In the genomic region with DNA sequence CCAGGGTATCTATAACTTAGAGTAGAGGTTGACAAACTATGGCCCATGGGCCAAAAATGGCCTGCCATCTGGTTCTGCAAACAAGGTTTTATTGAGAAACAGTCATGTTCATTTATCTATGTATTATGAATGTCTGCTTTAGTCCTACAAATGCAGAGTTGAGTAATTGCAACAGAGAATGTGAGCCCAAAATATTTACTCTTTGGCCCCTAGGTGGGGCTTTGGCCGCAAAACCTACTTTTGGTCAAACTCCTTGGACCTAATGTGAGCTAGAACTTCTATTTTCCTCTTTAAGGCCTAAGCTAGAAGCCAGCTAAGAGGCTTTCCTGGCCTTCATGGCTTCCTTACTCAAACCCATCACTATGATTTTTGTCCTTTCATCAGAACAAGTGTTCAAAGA, we compare ENCODE assay signal across 20 cellular contexts.
DNase-seq lines count a peak whose midpoint lies in the region; ATAC-seq and TF ChIP-seq lines count a peak whose summit lies in the region.
"Had no signal": no experiment of that assay in that cellular context is flagged by ENCODE, and none has a peak within 500 bp of the region (broad histone marks: within the 10 kb centered on the region; RNA-seq: fewer than 3 reads in every experiment).

No MANE protein-coding gene starts in this region.

- 0 out of 2 replicates have a peak, but pooled peaks cover 4% of the 10 kb centered on the region for H3K9me3 ChIP-seq in Caco-2
- no peaks in the 10 kb centered on the region for H3K9me3 ChIP-seq in HCT116 (ENCODE audit: control insufficient read depth in 1 of 2, insufficient read depth in 1 of 2, low read depth in 1 of 2, low read length in 2 of 2)
- no peaks in the 10 kb centered on the region for H3K9me3 ChIP-seq in PC-3 (ENCODE audit: low read length)
- H3K9me3 ChIP-seq: lower lobe of right lung, ovary, SJCRH30 had no signal

- ATAC-seq in HCT116 (peak; percentile 47), PC-3 (no peak), GM19397 (IDR thresholded peaks at IDR 0.05; ENCODE audit: unreplicated experiment) (no peak)
- ATAC-seq: CD8-positive, alpha-beta T cell; esophagus mucosa; lower lobe of right lung had no signal

- H3F3A ChIP-seq in PC-3 (ENCODE audit: low read length, unreplicated experiment) = no peaks in the 10 kb centered on the region

- H3K4me1 Mint-ChIP-seq in Caco-2 (ENCODE audit: low read depth, unreplicated experiment) = no peaks in the 10 kb centered on the region

- H3K9me3 Mint-ChIP-seq in Caco-2 (ENCODE audit: unreplicated experiment) = peaks cover 9% of the 10 kb centered on the region
- H3K9me3 Mint-ChIP-seq: CD8-positive, alpha-beta T cell had no signal

- no peaks in the 10 kb centered on the region for H3K9me2 ChIP-seq in HCT116 (ENCODE audit: insufficient read depth)
- H3K9me2 ChIP-seq in PC-3 (replicated peaks; ENCODE audit: low read length) = no peaks in the 10 kb centered on the region

- intact Hi-C loops in Caco-2 (cut with micrococcal nuclease; ENCODE audit: unreplicated experiment) = loop anchor here (1.0 to 10.0 kb wide), 4 partner anchors 202 to 482 kb away; no protein-coding TSS in a partner anchor
- intact Hi-C loops in HCT116 (cut with micrococcal nuclease) = no loop called here
- intact Hi-C loops in PC-3 (cut with micrococcal nuclease) = no loop called here

- H3K4me3 ChIP-seq in Caco-2 (ENCODE audit: low read depth, low read length) = no peak overlapping the region
- no peak overlapping the region for H3K4me3 ChIP-seq in HCT116 (replicated peaks in 1 of 2; ENCODE audit: low read depth in 1 of 2, low read length in 2 of 2)
- no peak overlapping the region for H3K4me3 ChIP-seq in PC-3 (ENCODE audit: low read length)
- H3K4me3 ChIP-seq in foreskin fibroblast (ENCODE audit: low read depth in 1 of 2, low read length in 2 of 2) = no peak overlapping the region
- H3K4me3 ChIP-seq: lower lobe of right lung, ovary, SJCRH30 had no signal

- no peak overlapping the region for H3K27ac Mint-ChIP-seq in Caco-2 (ENCODE audit: unreplicated experiment)
- H3K27ac Mint-ChIP-seq: CD8-positive, alpha-beta T cell had no signal

- H3K36me3 Mint-ChIP-seq in Caco-2 (ENCODE audit: insufficient read depth, unreplicated experiment) = no peaks in the 10 kb centered on the region
- H3K36me3 Mint-ChIP-seq: CD8-positive, alpha-beta T cell had no signal

- TF ChIP-seq CTCF in Caco-2 (IDR thresholded peaks at IDR 0.05; ENCODE audit: insufficient read depth in 1 of 2, low read depth in 1 of 2, low read length in 1 of 2, severe bottlenecking in 1 of 2, unreplicated experiment in 1 of 2) (peak; percentile 24 to 50), HCT116 (IDR thresholded peaks at IDR 0.05 in 2 of 3, conservative IDR thresholded peaks at IDR 0.05 in 1 of 3; ENCODE audit: borderline replicate concordance in 1 of 3, insufficient read depth in 1 of 3, low read depth in 2 of 3, low read length in 2 of 3) (peak; percentile 18 to 51 (median 39); a peak in 5 of 6 replicates), PC-3 (conservative IDR thresholded peaks at IDR 0.05; ENCODE audit: low read depth, low read length) (peak; percentile 49), foreskin fibroblast (IDR thresholded peaks at IDR 0.05; ENCODE audit: low read depth, low read length) (no peak)

- H3K4me1 ChIP-seq in Caco-2 (no peaks in the 10 kb centered on the region), HCT116 (ENCODE audit: control insufficient read depth in 1 of 2, insufficient read depth in 2 of 2, low read length in 2 of 2) (no peaks in the 10 kb centered on the region), PC-3 (ENCODE audit: insufficient read depth, low read length) (no peaks in the 10 kb centered on the region)
- H3K4me1 ChIP-seq: lower lobe of right lung, SJCRH30 had no signal

- no peaks in the 10 kb centered on the region for H3K36me3 ChIP-seq in Caco-2 (ENCODE audit: control insufficient read depth, insufficient read depth, low read length)
- H3K36me3 ChIP-seq in HCT116 (ENCODE audit: control insufficient read depth in 1 of 2, insufficient read depth in 2 of 2, low read length in 2 of 2) = no peaks in the 10 kb centered on the region
- H3K36me3 ChIP-seq in PC-3 (ENCODE audit: low read depth, low read length) = no peaks in the 10 kb centered on the region
- H3K36me3 ChIP-seq: lower lobe of right lung, ovary, SJCRH30 had no signal

- H3K9ac ChIP-seq in HCT116 (ENCODE audit: low read length) (no peak overlapping the region), PC-3 (ENCODE audit: low read length) (no peak overlapping the region)

- no peak overlapping the region for H3K4me3 Mint-ChIP-seq in Caco-2 (ENCODE audit: unreplicated experiment)
- H3K4me3 Mint-ChIP-seq: CD8-positive, alpha-beta T cell had no signal

- H3K4me2 ChIP-seq in HCT116 (ENCODE audit: low read length) = no peak overlapping the region
- H3K4me2 ChIP-seq in PC-3 (ENCODE audit: low read length) = no peak overlapping the region

- TF ChIP-seq POLR2A in HCT116 (IDR thresholded peaks at IDR 0.05; ENCODE audit: borderline replicate concordance, extremely low read depth, insufficient read depth, insufficient read length) = no peak

- no peaks in the 10 kb centered on the region for H3K27me3 ChIP-seq in Caco-2 (replicated peaks; ENCODE audit: control insufficient read depth, insufficient read depth, low read length)
- H3K27me3 ChIP-seq in HCT116 (ENCODE audit: insufficient read depth, low read length) = no peaks in the 10 kb centered on the region
- H3K27me3 ChIP-seq in PC-3 (ENCODE audit: low read length) = peaks cover 11% of the 10 kb centered on the region; the same call in 1 of the 2 replicates
- H3K27me3 ChIP-seq: ovary, SJCRH30 had no signal

- H3K27ac ChIP-seq in HCT116 (ENCODE audit: low read depth, low read length) (no peak overlapping the region), PC-3 (ENCODE audit: low read length) (no peak overlapping the region)
- H3K27ac ChIP-seq: lower lobe of right lung, ovary, SJCRH30 had no signal

- peak; percentile 32; the same call in 1 of the 2 replicates for TF ChIP-seq RAD21 in HCT116 (IDR thresholded peaks at IDR 0.05; ENCODE audit: low read depth)

- CTCF ChIA-PET in Caco-2 (lab: Charles Lee) = interaction anchor here (0.6 to 1.3 kb wide), 2 partner anchors 13 to 434 kb away, joined by 4 to 6 read pairs; no protein-coding TSS in a partner anchor
- CTCF ChIA-PET in HCT116 (lab: Charles Lee) = interaction anchor here (1.2 to 1.6 kb wide), 4 partner anchors 10 to 482 kb away, joined by 4 to 7 read pairs (median 5); no protein-coding TSS in a partner anchor
- CTCF ChIA-PET in PC-3 (lab: Charles Lee) = no interaction called here

- H4K20me1 ChIP-seq in HCT116 (ENCODE audit: insufficient read depth) (no peaks in the 10 kb centered on the region), PC-3 (ENCODE audit: low read length) (no peaks in the 10 kb centered on the region)

- peaks cover 2% of the 10 kb centered on the region for H3K27me3 Mint-ChIP-seq in Caco-2 (ENCODE audit: insufficient read depth, unreplicated experiment)

- BruUV-seq in Caco-2 (replicated peaks; lab: Mats Ljungman, UMichigan) = no TSS peak
- no TSS peak for BruUV-seq in HCT116 (replicated peaks; lab: Mats Ljungman, UMichigan)
- no TSS peak for BruUV-seq in PC-3 (replicated peaks; lab: Mats Ljungman, UMichigan)

- POLR2A ChIA-PET in Caco-2 (lab: Charles Lee) (no interaction called here), HCT116 (lab: Charles Lee) (no interaction called here), PC-3 (lab: Charles Lee; ENCODE audit: unreplicated experiment) (no interaction called here)

- RAD21 ChIA-PET in HCT116 (lab: Charles Lee; ENCODE audit: low non-redundant PET in 1 of 2, low total read pairs in 2 of 2, uncharacterized antibody in 2 of 2, unreplicated experiment in 2 of 2) = no interaction called here

- no peak overlapping the region for H2AFZ ChIP-seq in HCT116 (ENCODE audit: low read depth, low read length, poor library complexity, severe bottlenecking)
- H2AFZ ChIP-seq in PC-3 (ENCODE audit: low read length) = no peak overlapping the region

- H3K79me2 ChIP-seq in HCT116 (ENCODE audit: insufficient read depth, low read length) (no peaks in the 10 kb centered on the region), PC-3 (ENCODE audit: low read length) (no peaks in the 10 kb centered on the region)

- DNase-seq in Caco-2 (peak in 1 of 2 experiments; percentile 30), HCT116 (ENCODE audit: low read depth, low spot score) (no peak), PC-3 (peak; percentile 9), iPS-NIHi11 (ENCODE audit: low spot score) (peak; percentile 19), T-helper 1 cell (no peak), foreskin fibroblast (no peak)
- no peak for DNase-seq in activated CD8-positive, alpha-beta memory T cell treated with anti-CD3 and anti-CD28 coated beads, Interleukin-2, amount 50 U/mL, for 48 hours
- DNase-seq: activated CD4-positive, alpha-beta T cell treated with anti-CD3 and anti-CD28 coated beads for 48 hours; activated CD8-positive, alpha-beta memory T cell treated with anti-CD3 and anti-CD28 coated beads, Interleukin-2, amount 50 U/mL, for 4 hours; activated gamma-delta T cell; amniotic stem cell; CD8-positive, alpha-beta T cell; lower lobe of right lung; NCI-H2029; ovary; stimulated activated CD4-positive, alpha-beta T cell treated with anti-CD3 and anti-CD28 coated beads, Interleukin-2, amount 100 ng/mL, for 48 hours; T-helper 9 cell had no signal

TF ChIP-seq in HCT116, 20 proteins besides CTCF, POLR2A, EP300 and RAD21 (continues in another document):
- TF ChIP-seq ZNF274 (IDR thresholded peaks at IDR 0.05; ENCODE audit: low read depth, low read length) (no peak), CBX3 (IDR thresholded peaks at IDR 0.05; ENCODE audit: low read depth) (no peak), FOSL1 (IDR thresholded peaks at IDR 0.05; ENCODE audit: low read depth) (no peak)

Comparison
In these comparisons a context has a peak if more than half of its experiments do, and no peak if none do; other contexts are left out.
1. DNase-seq: peak in PC-3 (single experiment) and iPS-NIHi11 (single experiment); none in HCT116 (single experiment), activated CD8-positive, alpha-beta memory T cell treated with anti-CD3 and anti-CD28 coated beads, Interleukin-2, amount 50 U/mL, for 48 hours (single experiment), T-helper 1 cell (0 of 5) and foreskin fibroblast (0 of 2).